Comparison of ENCODE assay signal across 1 cellular context in the genomic region with DNA sequence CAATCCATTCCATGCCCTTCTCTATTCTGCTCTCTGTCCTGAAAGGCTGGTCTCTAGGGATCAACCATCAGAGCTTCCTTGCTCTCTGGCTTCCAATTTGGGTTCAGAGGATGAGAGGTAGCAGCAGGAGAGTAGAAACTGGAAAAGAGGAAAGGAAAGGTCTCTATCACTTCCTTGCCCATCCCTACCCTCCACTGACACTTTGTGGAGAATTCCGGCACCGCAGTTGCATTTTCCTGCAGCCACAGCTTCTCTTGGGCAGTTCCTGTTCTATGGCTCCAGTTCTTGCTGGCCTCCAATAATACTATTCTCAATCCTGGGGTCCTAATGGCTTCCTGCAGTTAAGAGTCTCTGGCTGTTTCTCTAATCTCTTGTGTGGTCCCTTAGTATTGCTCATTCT.
TF ChIP-seq lines count a peak whose summit lies in the region.

No MANE protein-coding gene starts in this region.

TF ChIP-seq in GM23338, 12 proteins besides CTCF, POLR2A, EP300 and RAD21 (continued from another document):
- TF ChIP-seq, protein P1, sequence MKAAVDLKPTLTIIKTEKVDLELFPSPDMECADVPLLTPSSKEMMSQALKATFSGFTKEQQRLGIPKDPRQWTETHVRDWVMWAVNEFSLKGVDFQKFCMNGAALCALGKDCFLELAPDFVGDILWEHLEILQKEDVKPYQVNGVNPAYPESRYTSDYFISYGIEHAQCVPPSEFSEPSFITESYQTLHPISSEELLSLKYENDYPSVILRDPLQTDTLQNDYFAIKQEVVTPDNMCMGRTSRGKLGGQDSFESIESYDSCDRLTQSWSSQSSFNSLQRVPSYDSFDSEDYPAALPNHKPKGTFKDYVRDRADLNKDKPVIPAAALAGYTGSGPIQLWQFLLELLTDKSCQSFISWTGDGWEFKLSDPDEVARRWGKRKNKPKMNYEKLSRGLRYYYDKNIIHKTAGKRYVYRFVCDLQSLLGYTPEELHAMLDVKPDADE (IDR thresholded peaks at IDR 0.05) = no peak
- no peak for TF ChIP-seq POLR2AphosphoS5 (IDR thresholded peaks at IDR 0.05; ENCODE audit: low read depth)
- no peak for TF ChIP-seq EZH2phosphoT487 (IDR thresholded peaks at IDR 0.05; ENCODE audit: unreplicated experiment)
- no peak for TF ChIP-seq EZH2 (IDR thresholded peaks at IDR 0.05; ENCODE audit: low read depth, unreplicated experiment)
- no peak for TF ChIP-seq CREB1 (CRISPR knock-in tag; IDR thresholded peaks at IDR 0.05; ENCODE audit: low read depth)
- no peak for TF ChIP-seq STAT1 (IDR thresholded peaks at IDR 0.05; ENCODE audit: unreplicated experiment)
TF ChIP-seq in GM23338: peak in this region for 0.
